24 cellular contexts compared by ENCODE assay signal in genomic region chr2:74738586-74738985, GRCh38.
"Had no signal": no experiment of that assay in that cellular context is flagged by ENCODE, and none has a peak within 500 bp of the region (broad histone marks: within the 10 kb centered on the region; RNA-seq: fewer than 3 reads in every experiment).

No MANE protein-coding gene starts in this region.

- H3K9me3 ChIP-seq: neutrophil, pancreas, thoracic aorta, thyroid gland, upper lobe of right lung, vagina had no signal

- FAIRE-seq: pancreas, small intestine had no signal

- H3K36me3 ChIP-seq: neutrophil, pancreas, right lobe of liver, sigmoid colon, stomach, thoracic aorta, thyroid gland, tibial nerve, upper lobe of right lung, vagina had no signal

- ATAC-seq: naive thymus-derived CD8-positive, alpha-beta T cell; natural killer cell treated with Interleukin-12 subunit alpha and Interleukin-12 subunit beta and Interleukin-15 and Interleukin-18, amount 100 ng/mL, for 72 hours; pancreas; psoas muscle; right cardiac atrium; right lobe of liver; stimulated activated effector memory CD8-positive, alpha-beta T cell treated with anti-CD3 and anti-CD28 coated beads, Interleukin-12 subunit alpha, Interleukin-12 subunit beta, amount 100 ng/mL, for 72 hours; stimulated activated naive B cell treated with anti-CD40 and anti-IgM and Interleukin-4, amounts not matched to agents 10 μg/mL and 1 μg/mL and 100 μg/mL, for 72 hours; upper lobe of right lung had no signal

- H3K27ac ChIP-seq: neutrophil, pancreas, psoas muscle, right lobe of liver, sigmoid colon, stomach, thoracic aorta, thyroid gland, tibial nerve, upper lobe of right lung, vagina had no signal

- H3K27me3 ChIP-seq: neutrophil, pancreas, right lobe of liver, sigmoid colon, stomach, thyroid gland, tibial nerve, upper lobe of right lung, vagina had no signal

- H3K4me1 ChIP-seq: pancreas, right lobe of liver, thyroid gland, tibial nerve had no signal

- H3K4me3 ChIP-seq: pancreas, psoas muscle, right lobe of liver, sigmoid colon, stomach, thoracic aorta, thyroid gland, tibial nerve, upper lobe of right lung, vagina had no signal

- DNase-seq: naive thymus-derived CD8-positive, alpha-beta T cell; nephron progenitor cell; nucleus accumbens; pancreas; psoas muscle; right cardiac atrium; right lobe of liver; sigmoid colon; small intestine; stimulated activated CD4-positive, alpha-beta T cell treated with anti-CD3 and anti-CD28 coated beads, Interleukin-15, amount 100 ng/mL, for 24 hours; stimulated activated CD4-positive, alpha-beta T cell treated with anti-CD3 and anti-CD28 coated beads, Interleukin-2, amount 100 ng/mL, for 24 hours; stimulated activated CD4-positive, alpha-beta T cell treated with anti-CD3 and anti-CD28 coated beads, Interleukin-2, amount 100 ng/mL, for 48 hours; stimulated activated CD4-positive, alpha-beta T cell treated with anti-CD3 and anti-CD28 coated beads, Interleukin-4, amount 100 ng/mL, for 24 hours; stimulated activated naive B cell treated with anti-CD40 and anti-IgM and Interleukin-4, amounts not matched to agents 10 μg/mL and 1 μg/mL and 100 μg/mL, for 72 hours; stimulated activated naive CD4-positive, alpha-beta T cell treated with Interleukin-2 at 50 U/mL for 16 hours; stomach; thyroid gland; upper lobe of right lung had no signal
